In the genomic region with DNA sequence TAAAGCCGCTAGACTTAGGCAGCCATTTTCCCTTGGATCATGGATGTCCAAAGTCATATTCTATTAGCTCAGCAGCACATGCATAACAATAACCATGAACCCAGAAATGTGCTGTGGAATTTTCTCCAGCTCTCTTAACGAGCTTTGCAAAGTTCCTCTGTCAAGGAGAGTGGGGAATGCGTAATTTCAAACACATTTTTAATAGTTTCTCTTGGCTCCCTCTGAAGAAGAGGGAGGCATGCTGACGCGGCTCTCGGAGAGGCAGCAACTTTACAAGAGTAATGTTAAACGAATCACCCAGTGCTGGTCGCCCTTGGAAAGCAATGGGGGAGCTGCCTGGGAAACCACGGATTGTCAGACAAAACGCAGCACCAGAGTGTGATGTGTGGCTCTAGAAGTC, we compare ENCODE assay signal across 16 cellular contexts.
"Had no signal": no experiment of that assay in that cellular context is flagged by ENCODE, and none has a peak within 500 bp of the region (broad histone marks: within the 10 kb centered on the region; RNA-seq: fewer than 3 reads in every experiment).

No MANE protein-coding gene starts in this region.

- DNase-seq: activated CD4-positive, alpha-beta T cell treated with anti-CD3 and anti-CD28 coated beads for 4 hours; activated CD8-positive, alpha-beta T cell treated with anti-CD3 and anti-CD28 coated beads for 36 hours; activated naive CD4-positive, alpha-beta T cell treated with Interleukin-2 at 50 U/mL for 16 hours; activated naive CD8-positive, alpha-beta T cell treated with anti-CD3 and anti-CD28 coated beads, Interleukin-2, amount 10 ng/mL, durations not matched to agents 7 days and 5 days; activated T-cell treated with anti-CD3 and anti-CD28 coated beads, Interleukin-2, amount 50 U/mL, for 1 hour; amygdala; caudate nucleus; effector memory CD8-positive, alpha-beta T cell; head of caudate nucleus; left lung; midbrain; right cardiac atrium; small intestine; stimulated activated CD4-positive, alpha-beta T cell treated with anti-CD3 and anti-CD28 coated beads, Interleukin-4, amount 100 ng/mL, for 1 hour; stimulated activated naive CD8-positive, alpha-beta T cell treated with anti-CD3 and anti-CD28 coated beads, Interleukin-15, amount 100 ng/mL, for 72 hours had no signal

- H3K27ac ChIP-seq: left lung, suprapubic skin had no signal

- H3K27me3 ChIP-seq: left lung, suprapubic skin had no signal

- H3K4me3 ChIP-seq: left lung, suprapubic skin had no signal

- H3K9me3 ChIP-seq: left lung, suprapubic skin had no signal

- H3K4me1 ChIP-seq: left lung had no signal

- H3K36me3 ChIP-seq: left lung, suprapubic skin had no signal
